ENCODE assay signal across 12 cellular contexts in the genomic region with DNA sequence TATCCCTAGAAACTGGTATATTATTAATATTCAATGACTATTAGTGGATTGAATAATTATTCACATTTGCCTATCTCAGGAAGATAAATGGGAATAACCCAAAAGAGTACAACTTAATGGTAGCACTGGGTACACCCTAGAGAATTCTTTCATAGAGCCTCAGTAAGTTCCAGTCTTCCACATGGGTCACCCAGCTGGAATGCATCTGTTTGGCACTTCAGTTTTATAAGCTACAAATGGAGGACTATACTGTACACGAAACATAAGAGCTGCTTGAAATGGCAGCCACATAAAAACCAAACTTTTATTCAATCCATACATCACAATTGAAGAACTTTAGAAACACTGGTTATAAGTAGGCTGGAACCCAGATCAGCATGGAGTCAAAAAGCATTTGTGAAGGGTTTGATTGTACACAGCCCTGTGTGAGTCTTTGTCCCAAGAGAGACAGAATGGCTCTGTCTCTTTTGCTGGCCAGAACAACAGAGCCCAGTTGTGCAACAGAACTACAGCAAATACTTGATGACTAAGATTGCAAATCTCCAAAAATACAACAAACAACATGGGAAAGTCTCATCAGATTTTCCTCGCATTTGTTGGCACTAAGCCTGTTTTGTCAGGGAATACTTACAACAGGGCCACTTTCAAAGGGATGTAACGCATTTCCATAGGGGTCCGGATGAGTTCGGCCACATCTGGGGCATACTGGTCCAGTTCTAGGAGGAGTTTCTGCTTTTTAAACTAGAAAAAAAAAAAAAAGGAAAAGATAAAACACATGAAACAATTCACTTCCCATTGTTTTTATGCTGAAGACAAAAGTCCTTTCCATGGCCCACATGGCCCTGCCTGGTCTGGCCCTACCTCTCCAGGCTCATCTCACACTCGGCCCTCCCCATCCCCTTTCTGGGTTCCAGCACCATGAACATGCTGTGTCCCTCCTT. TPM values are rescaled to one million over a fixed set of nuclear protein-coding genes. Genes with fewer than 3 reads are reported as not detected.
DNase-seq lines count a peak whose midpoint lies in the region; ATAC-seq and TF ChIP-seq lines count a peak whose summit lies in the region.
"Had no signal": no experiment of that assay in that cellular context is flagged by ENCODE, and none has a peak within 500 bp of the region (broad histone marks: within the 10 kb centered on the region; RNA-seq: fewer than 3 reads in every experiment).

No MANE protein-coding gene starts in this region.

- no peak overlapping the region for H3K4me3 Mint-ChIP-seq in CD8-positive, alpha-beta memory T cell
- H3K4me3 Mint-ChIP-seq: activated naive CD8-positive, alpha-beta T cell; type B pancreatic cell had no signal

- in situ Hi-C loops in astrocyte of the spinal cord (cut with HindIII; ENCODE audit: low sequenced_read_pairs) = no loop called here

- H3K27ac ChIP-seq in heart left ventricle (peak overlapping the region; percentile 5 to 69 (median 61)), psoas muscle (peak overlapping the region; percentile 54)
- no peak overlapping the region for H3K27ac ChIP-seq in CD8-positive, alpha-beta memory T cell (ENCODE audit: low read depth, low read length)
- H3K27ac ChIP-seq: C4-2B had no signal

- peaks cover 0 to 58% (median 36%) of the 10 kb centered on the region in 9 donors for H3K36me3 ChIP-seq in heart left ventricle
- peaks cover 3 to 43% of the 10 kb centered on the region in 2 donors for H3K36me3 ChIP-seq in psoas muscle (ENCODE audit: insufficient read depth in 1 of 2, low read depth in 1 of 2)
- peaks cover 27% of the 10 kb centered on the region for H3K36me3 ChIP-seq in CD8-positive, alpha-beta memory T cell (ENCODE audit: insufficient read depth, low read length)

- no peak overlapping the region for H3K27ac Mint-ChIP-seq in CD8-positive, alpha-beta memory T cell
- H3K27ac Mint-ChIP-seq: type B pancreatic cell had no signal

- peak; percentile 92 for DNase-seq in Ammon's horn (ENCODE audit: low spot score)
- DNase-seq in astrocyte of the spinal cord (ENCODE audit: low read depth, low spot score) = peak; percentile 46
- peak in 3 of 5 donors; percentile 23 to 48 (median 45) for DNase-seq in heart left ventricle
- DNase-seq in psoas muscle = peak in 1 of 2 donors; percentile 37
- DNase-seq in NAMALWA (ENCODE audit: low spot score) = no peak
- no peak for DNase-seq in CD8-positive, alpha-beta memory T cell
- DNase-seq in activated CD4-positive, alpha-beta T cell treated with anti-CD3 and anti-CD28 coated beads, Interleukin-2, amount 50 U/mL, for 1 hour = no peak
- DNase-seq: NCI-H526 had no signal

- H3K27me3 ChIP-seq in heart left ventricle = no peaks in the 10 kb centered on the region
- no peaks in the 10 kb centered on the region for H3K27me3 ChIP-seq in psoas muscle (ENCODE audit: insufficient read depth in 3 of 3, low read length in 2 of 3)
- no peaks in the 10 kb centered on the region for H3K27me3 ChIP-seq in CD8-positive, alpha-beta memory T cell (ENCODE audit: insufficient read depth, low read length, poor library complexity, severe bottlenecking)

- ATAC-seq in heart left ventricle = peak; percentile 76 to 92 (median 86)
- peak; percentile 57 to 82 (median 72) for ATAC-seq in psoas muscle
- no peak for ATAC-seq in HG03045 (IDR thresholded peaks at IDR 0.05; ENCODE audit: unreplicated experiment)

- H3K36me3 Mint-ChIP-seq in CD8-positive, alpha-beta memory T cell = peaks cover 0 to 73% (median 23%) of the 10 kb centered on the region in 3 donors

- H3K27me3 Mint-ChIP-seq in CD8-positive, alpha-beta memory T cell = no peaks in the 10 kb centered on the region
- H3K27me3 Mint-ChIP-seq: activated naive CD8-positive, alpha-beta T cell; type B pancreatic cell had no signal

- no peak for TF ChIP-seq CTCF in astrocyte of the spinal cord (IDR thresholded peaks at IDR 0.05; ENCODE audit: low read depth, low read length)
- no peak for TF ChIP-seq CTCF in heart left ventricle (IDR thresholded peaks at IDR 0.05)
- TF ChIP-seq CTCF in psoas muscle (IDR thresholded peaks at IDR 0.05) = no peak

- intact Hi-C loops in heart left ventricle (cut with DNase I) = no loop called here
- intact Hi-C loops in psoas muscle (cut with DNase I) = no loop called here

- H3K9me3 Mint-ChIP-seq in CD8-positive, alpha-beta memory T cell = no peaks in the 10 kb centered on the region
- H3K9me3 Mint-ChIP-seq: type B pancreatic cell had no signal

- TF ChIP-seq POLR2A in heart left ventricle (IDR thresholded peaks at IDR 0.05) = no peak

- H3K4me1 ChIP-seq in heart left ventricle (peaks cover 0 to 17% (median 5%) of the 10 kb centered on the region in 12 donors), psoas muscle (peaks cover 18% of the 10 kb centered on the region)
- H3K4me1 ChIP-seq in CD8-positive, alpha-beta memory T cell (ENCODE audit: insufficient read depth, low read length) = no peaks in the 10 kb centered on the region

- H3K9me3 ChIP-seq in heart left ventricle = no peaks in the 10 kb centered on the region
- H3K9me3 ChIP-seq in psoas muscle = no peaks in the 10 kb centered on the region
- H3K9me3 ChIP-seq in CD8-positive, alpha-beta memory T cell (ENCODE audit: low read length) = no peaks in the 10 kb centered on the region

- POLR2A ChIA-PET in CD8-positive, alpha-beta memory T cell (lab: Charles Lee) = no interaction called here

- H3K4me3 ChIP-seq in astrocyte of the spinal cord (ENCODE audit: low read depth, low read length) = no peak overlapping the region
- no peak overlapping the region for H3K4me3 ChIP-seq in heart left ventricle
- H3K4me3 ChIP-seq in psoas muscle = no peak overlapping the region
- H3K4me3 ChIP-seq in CD8-positive, alpha-beta memory T cell (ENCODE audit: low read length) = no peak overlapping the region

- no peaks in the 10 kb centered on the region for H3K4me1 Mint-ChIP-seq in CD8-positive, alpha-beta memory T cell

- CTCF ChIA-PET in CD8-positive, alpha-beta memory T cell (lab: Charles Lee) = interaction anchor here (1.0 kb wide), 1 partner anchor 15 kb away, joined by 3 read pairs; no protein-coding TSS in a partner anchor

- 75 to 81% (median 76%) methylated on average over 6 of the region's 6 CpGs for WGBS in heart left ventricle, 4 donors
- 65 to 82% (median 68%) methylated on average over 6 of the region's 6 CpGs for WGBS in psoas muscle, 3 donors

RNA-seq across cellular contexts. Expression of gene PIGU, which starts 39.4 kb away (rescaled TPM):
- total RNA-seq in heart left ventricle (10 to 100 TPM; 10.8 to 20.8 (median 15.0) TPM), psoas muscle (10 to 100 TPM in 3 of 4 donors, 1 to 10 TPM in 1; 9.5 to 15.0 (median 10.6) TPM)
- polyA plus RNA-seq in heart left ventricle (10 to 100 TPM; 21.0 to 24.8 TPM), psoas muscle (10 to 100 TPM; 16.4 to 34.2 (median 17.1) TPM)
- total RNA-seq in CD8-positive, alpha-beta memory T cell = 10 to 100 TPM; 24.9 to 26.3 TPM
- 33.0 TPM for polyA plus RNA-seq in CD8-positive, alpha-beta memory T cell

Comparison
In these comparisons a context has a peak if more than half of its experiments do, and no peak if none do; other contexts are left out.
1. DNase-seq: peak in Ammon's horn (single experiment), astrocyte of the spinal cord (single experiment) and heart left ventricle (3 of 5); none in NAMALWA (single experiment), CD8-positive, alpha-beta memory T cell (0 of 5) and activated CD4-positive, alpha-beta T cell treated with anti-CD3 and anti-CD28 coated beads, Interleukin-2, amount 50 U/mL, for 1 hour (single experiment).